28 cellular contexts compared by ENCODE assay signal in the genomic region with DNA sequence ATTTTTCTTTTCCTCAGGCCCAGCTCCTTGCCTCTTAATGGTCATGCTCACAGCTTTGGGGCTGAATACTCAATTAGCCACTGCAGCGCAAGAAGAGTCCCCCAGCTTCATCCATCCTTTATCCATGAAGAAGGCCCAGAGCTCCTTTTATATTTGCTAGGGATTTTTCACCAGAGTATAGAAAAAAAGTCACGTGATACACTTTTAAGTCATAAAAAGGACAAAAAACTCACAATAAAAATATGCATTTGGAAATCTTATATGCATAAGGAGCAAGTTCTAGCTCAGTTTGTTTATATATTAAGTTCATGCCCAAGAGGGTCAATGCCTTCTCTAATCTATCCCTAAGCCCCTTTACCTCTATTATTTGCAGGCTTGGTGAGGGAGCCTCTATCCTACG.
"Had no signal": no experiment of that assay in that cellular context is flagged by ENCODE, and none has a peak within 500 bp of the region (broad histone marks: within the 10 kb centered on the region; RNA-seq: fewer than 3 reads in every experiment).

No MANE protein-coding gene starts in this region.

- FAIRE-seq: colon, endometrium, endothelial cell of umbilical vein, frontal cortex had no signal

- H3K27me3 ChIP-seq: colonic mucosa, esophagus muscularis mucosa, esophagus squamous epithelium, foreskin keratinocyte, gastrocnemius medialis, gastroesophageal sphincter had no signal

- H3K4me3 ChIP-seq: colonic mucosa, coronary artery, dorsolateral prefrontal cortex, esophagus muscularis mucosa, esophagus squamous epithelium, gastrocnemius medialis, gastroesophageal sphincter, heart left ventricle, heart right ventricle had no signal

- H3K36me3 ChIP-seq: colonic mucosa, esophagus muscularis mucosa, esophagus squamous epithelium, gastrocnemius medialis, gastroesophageal sphincter, heart left ventricle, heart right ventricle had no signal

- DNase-seq: colonic mucosa; cortex of kidney; dermis blood vessel endothelial cell; dorsolateral prefrontal cortex; effector CD4-positive, alpha-beta T cell; effector CD8-positive, alpha-beta T cell; effector memory CD4-positive, alpha-beta T cell; effector memory CD8-positive, alpha-beta T cell; endodermal cell; erythroblast; esophagus squamous epithelium; foreskin fibroblast; foreskin keratinocyte; foreskin melanocyte; gastrocnemius medialis; glutamatergic neuron; head of caudate nucleus; heart left ventricle; heart right ventricle had no signal

- H3K4me1 ChIP-seq: colonic mucosa, esophagus muscularis mucosa, esophagus squamous epithelium, foreskin keratinocyte, gastrocnemius medialis, gastroesophageal sphincter, heart left ventricle, heart right ventricle had no signal

- ATAC-seq: effector memory CD8-positive, alpha-beta T cell; esophagus mucosa; foreskin keratinocyte; gastrocnemius medialis; gastroesophageal sphincter; heart left ventricle; heart right ventricle had no signal

- H3K27ac ChIP-seq: colonic mucosa, coronary artery, dorsolateral prefrontal cortex, epithelial cell of prostate, esophagus muscularis mucosa, esophagus squamous epithelium, foreskin keratinocyte, gastrocnemius medialis, gastroesophageal sphincter, heart left ventricle, heart right ventricle had no signal

- H3K9me3 ChIP-seq: colonic mucosa, esophagus muscularis mucosa, esophagus squamous epithelium, gastrocnemius medialis, gastroesophageal sphincter, heart left ventricle had no signal
